Comparison of ENCODE assay signal across 13 cellular contexts in the genomic region with DNA sequence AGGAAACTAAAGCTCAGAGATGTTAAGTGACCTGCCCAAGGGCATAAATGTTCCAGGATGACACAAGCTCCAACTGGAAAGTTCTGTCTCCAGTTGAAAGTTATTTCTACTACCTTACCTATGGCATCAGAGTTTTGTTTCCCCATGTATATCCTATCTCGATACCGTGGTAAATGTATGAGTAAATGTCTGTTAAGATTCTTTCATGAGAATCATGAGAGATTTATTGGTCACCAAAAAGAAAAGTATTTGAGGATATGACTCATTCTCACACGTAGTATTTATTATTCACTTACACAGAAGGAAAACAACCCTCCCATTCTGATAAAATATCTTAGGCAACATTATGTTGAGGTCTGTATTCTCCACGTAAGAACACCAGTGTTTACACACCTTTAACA. TPM values are rescaled to one million over a fixed set of nuclear protein-coding genes. Genes with fewer than 3 reads are reported as not detected.
DNase-seq lines count a peak whose midpoint lies in the region; ATAC-seq, FAIRE-seq and TF ChIP-seq lines count a peak whose summit lies in the region.
"Had no signal": no experiment of that assay in that cellular context is flagged by ENCODE, and none has a peak within 500 bp of the region (broad histone marks: within the 10 kb centered on the region; RNA-seq: fewer than 3 reads in every experiment).

No MANE protein-coding gene starts in this region.

- peak in 2 of 3 donors; percentile 2 to 39 for DNase-seq in CD4-positive, CD25-positive, alpha-beta regulatory T cell
- DNase-seq in HTR-8/SVneo (ENCODE audit: insufficient read length, low spot score): peak; percentile 47
- peak; percentile 81 for DNase-seq in choroid plexus epithelial cell (ENCODE audit: low read depth)
- peak; percentile 68 for DNase-seq in osteoblast (ENCODE audit: insufficient read length, low spot score, missing footprints)
- no peak for DNase-seq in GM10248 (ENCODE audit: extremely low spot score)
- DNase-seq in NCI-H748 treated with DMSO at 0.1 percent for 48 hours (lab: John Stamatoyannopoulos, UW): no peak
- DNase-seq in HUDEP-2 (lab: John Stamatoyannopoulos, UW; ENCODE audit: unreplicated experiment in 76 of 76): no peak
- DNase-seq in activated CD8-positive, alpha-beta memory T cell treated with anti-CD3 and anti-CD28 coated beads, Interleukin-2, amount 10 ng/mL, durations not matched to agents 7 days and 5 days: no peak
- DNase-seq: colonic mucosa, DMS153, NCI-H2171 had no signal

- H3K36me3 ChIP-seq in CD4-positive, CD25-positive, alpha-beta regulatory T cell (ENCODE audit: control insufficient read depth, insufficient read depth, low read length): no peaks in the 10 kb centered on the region
- H3K36me3 ChIP-seq in osteoblast (ENCODE audit: insufficient read depth, low read length): no peaks in the 10 kb centered on the region
- H3K36me3 ChIP-seq: colonic mucosa, prostate gland had no signal

- peak overlapping the region; percentile 15 for H3K4me2 ChIP-seq in osteoblast (ENCODE audit: insufficient read depth, low read length)

- peak overlapping the region in 1 of 3 donors; percentile 72 for H3K27ac Mint-ChIP-seq in CD4-positive, CD25-positive, alpha-beta regulatory T cell
- H3K27ac Mint-ChIP-seq in activated CD8-positive, alpha-beta memory T cell treated with anti-CD3 and anti-CD28 coated beads, Interleukin-2, amount 10 ng/mL, durations not matched to agents 7 days and 5 days: no peak overlapping the region

- H3K27me3 ChIP-seq in CD4-positive, CD25-positive, alpha-beta regulatory T cell (ENCODE audit: control insufficient read depth, insufficient read depth, low read length): no peaks in the 10 kb centered on the region
- no peaks in the 10 kb centered on the region for H3K27me3 ChIP-seq in osteoblast (ENCODE audit: insufficient read depth, low read length)
- H3K27me3 ChIP-seq: colonic mucosa had no signal

- no peaks in the 10 kb centered on the region for H3K36me3 Mint-ChIP-seq in CD4-positive, CD25-positive, alpha-beta regulatory T cell
- no peaks in the 10 kb centered on the region for H3K36me3 Mint-ChIP-seq in activated CD8-positive, alpha-beta memory T cell treated with anti-CD3 and anti-CD28 coated beads, Interleukin-2, amount 10 ng/mL, durations not matched to agents 7 days and 5 days

- H3K27ac ChIP-seq in CD4-positive, CD25-positive, alpha-beta regulatory T cell (ENCODE audit: insufficient read depth, low read length, poor library complexity, severe bottlenecking): no peak overlapping the region
- H3K27ac ChIP-seq in osteoblast (ENCODE audit: low read depth, low read length): peak overlapping the region; percentile 55
- H3K27ac ChIP-seq: colonic mucosa, prostate gland had no signal

- H3K4me3 Mint-ChIP-seq in CD4-positive, CD25-positive, alpha-beta regulatory T cell: no peak overlapping the region
- H3K4me3 Mint-ChIP-seq in activated CD8-positive, alpha-beta memory T cell treated with anti-CD3 and anti-CD28 coated beads, Interleukin-2, amount 10 ng/mL, durations not matched to agents 7 days and 5 days: no peak overlapping the region

- peaks cover 24 to 35% (median 27%) of the 10 kb centered on the region in 4 donors for H3K4me1 Mint-ChIP-seq in CD4-positive, CD25-positive, alpha-beta regulatory T cell
- H3K4me1 Mint-ChIP-seq in activated CD8-positive, alpha-beta memory T cell treated with anti-CD3 and anti-CD28 coated beads, Interleukin-2, amount 10 ng/mL, durations not matched to agents 7 days and 5 days: peaks cover 13% of the 10 kb centered on the region

- no peaks in the 10 kb centered on the region for H3K79me2 ChIP-seq in osteoblast (ENCODE audit: insufficient read depth, low read length)

- no peak overlapping the region for H2AFZ ChIP-seq in osteoblast (ENCODE audit: low read length)

- peaks cover 12% of the 10 kb centered on the region for H3K4me1 ChIP-seq in CD4-positive, CD25-positive, alpha-beta regulatory T cell (ENCODE audit: control insufficient read depth, insufficient read depth, low read length, poor library complexity, severe bottlenecking)
- H3K4me1 ChIP-seq in osteoblast (ENCODE audit: insufficient read depth, low read length): peaks cover 10% of the 10 kb centered on the region
- H3K4me1 ChIP-seq: colonic mucosa, prostate gland had no signal

- H4K20me1 ChIP-seq in osteoblast (ENCODE audit: insufficient read depth, low read length): no peaks in the 10 kb centered on the region

- no peak overlapping the region for H3K4me3 ChIP-seq in CD4-positive, CD25-positive, alpha-beta regulatory T cell (ENCODE audit: low read depth, low read length)
- H3K4me3 ChIP-seq in choroid plexus epithelial cell (ENCODE audit: low read depth, low read length) (no peak overlapping the region), osteoblast (ENCODE audit: insufficient read depth, low read length) (no peak overlapping the region)
- H3K4me3 ChIP-seq: colonic mucosa, prostate gland had no signal

- no peaks in the 10 kb centered on the region for H3K9me3 ChIP-seq in CD4-positive, CD25-positive, alpha-beta regulatory T cell (ENCODE audit: control insufficient read depth in 2 of 2, low read length in 2 of 2)
- H3K9me3 ChIP-seq in osteoblast (ENCODE audit: low read depth, low read length): no peaks in the 10 kb centered on the region
- H3K9me3 ChIP-seq: colonic mucosa, prostate gland had no signal

- peak; percentile 69 to 72 for ATAC-seq in CD4-positive, CD25-positive, alpha-beta regulatory T cell (ENCODE audit: low read depth in 2 of 2)
- ATAC-seq in activated CD8-positive, alpha-beta memory T cell treated with anti-CD3 and anti-CD28 coated beads, Interleukin-2, amount 10 ng/mL, durations not matched to agents 7 days and 5 days: no peak
- ATAC-seq: HepG2 had no signal

- FAIRE-seq in HTR-8/SVneo (lab: Jason Lieb, UNC): no peak
- FAIRE-seq: HepG2 had no signal

- H3K9me3 Mint-ChIP-seq in CD4-positive, CD25-positive, alpha-beta regulatory T cell: no peaks in the 10 kb centered on the region
- H3K9me3 Mint-ChIP-seq in activated CD8-positive, alpha-beta memory T cell treated with anti-CD3 and anti-CD28 coated beads, Interleukin-2, amount 10 ng/mL, durations not matched to agents 7 days and 5 days (ENCODE audit: low read depth): no peaks in the 10 kb centered on the region

- TF ChIP-seq CTCF in choroid plexus epithelial cell (conservative IDR thresholded peaks at IDR 0.05; ENCODE audit: low read depth, low read length) (no peak), osteoblast (IDR thresholded peaks at IDR 0.05; ENCODE audit: extremely low read depth, low read depth, low read length) (no peak), GM10248 (IDR thresholded peaks at IDR 0.05; ENCODE audit: control extremely low read depth, extremely low read depth, low read depth, missing control alignments) (no peak)

- H3K27me3 Mint-ChIP-seq in CD4-positive, CD25-positive, alpha-beta regulatory T cell: no peaks in the 10 kb centered on the region
- no peaks in the 10 kb centered on the region for H3K27me3 Mint-ChIP-seq in activated CD8-positive, alpha-beta memory T cell treated with anti-CD3 and anti-CD28 coated beads, Interleukin-2, amount 10 ng/mL, durations not matched to agents 7 days and 5 days

- CTCF ChIA-PET in GM10248 (lab: Yijun Ruan, JAX): interaction anchor here (1.1 to 2.2 kb wide), 6 partner anchors 9 to 268 kb away, joined by 3 to 7 read pairs (median 4); no protein-coding TSS in a partner anchor
- CTCF ChIA-PET in activated CD8-positive, alpha-beta memory T cell treated with anti-CD3 and anti-CD28 coated beads, Interleukin-2, amount 10 ng/mL, durations not matched to agents 7 days and 5 days (lab: Charles Lee): no interaction called here

- POLR2A ChIA-PET in GM10248 (lab: Yijun Ruan, JAX): no interaction called here

RNA-seq across cellular contexts. Expression of a gene that starts 11.1 kb away (rescaled TPM):
- total RNA-seq in CD4-positive, CD25-positive, alpha-beta regulatory T cell: not detected
- not detected for polyA plus RNA-seq in CD4-positive, CD25-positive, alpha-beta regulatory T cell
- under 0.01 TPM in 2 replicates for total RNA-seq in osteoblast
- total RNA-seq in activated CD8-positive, alpha-beta memory T cell treated with anti-CD3 and anti-CD28 coated beads, Interleukin-2, amount 10 ng/mL, durations not matched to agents 7 days and 5 days: not detected
- total RNA-seq: HepG2 had no signal
- polyA plus RNA-seq: HepG2 had no signal

Comparison
In these comparisons a context has a peak if more than half of its experiments do, and no peak if none do; other contexts are left out.
1. DNase-seq: peak in CD4-positive, CD25-positive, alpha-beta regulatory T cell (2 of 3), HTR-8/SVneo (single experiment), choroid plexus epithelial cell (single experiment) and osteoblast (single experiment); none in GM10248 (single experiment), NCI-H748 treated with DMSO at 0.1 percent for 48 hours (single experiment), HUDEP-2 (0 of 76) and activated CD8-positive, alpha-beta memory T cell treated with anti-CD3 and anti-CD28 coated beads, Interleukin-2, amount 10 ng/mL, durations not matched to agents 7 days and 5 days (single experiment).